In the genomic region with DNA sequence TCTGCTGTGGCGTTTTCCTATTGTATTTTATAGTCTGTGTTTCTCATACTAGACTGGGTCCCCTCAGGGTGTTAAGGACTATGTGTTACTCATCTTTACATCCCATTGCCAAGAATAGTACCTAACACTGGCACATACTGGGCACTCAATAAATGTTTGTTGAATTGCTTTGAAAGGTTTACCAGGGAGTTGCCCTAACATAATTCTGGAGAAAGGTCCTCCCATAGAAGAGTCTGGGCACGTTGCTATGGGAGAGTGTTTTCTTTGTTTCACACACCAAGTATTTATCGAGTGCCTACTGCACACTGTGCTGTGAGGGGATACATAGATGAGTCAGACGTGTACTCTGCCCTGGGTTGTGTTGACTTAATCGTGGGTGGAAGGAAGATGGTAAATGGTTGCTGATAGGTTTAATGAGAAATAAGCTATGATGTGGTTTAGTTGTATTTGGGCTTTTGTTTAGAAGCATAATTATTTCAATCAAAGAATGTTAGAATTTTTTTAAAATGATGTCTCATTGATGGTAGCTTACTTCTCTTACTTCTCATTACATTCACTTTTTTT, we compare ENCODE assay signal across 9 cellular contexts. TPM values are rescaled to one million over a fixed set of nuclear protein-coding genes. Genes with fewer than 3 reads are reported as not detected.
DNase-seq lines count a peak whose midpoint lies in the region; ATAC-seq and TF ChIP-seq lines count a peak whose summit lies in the region.
"Had no signal": no experiment of that assay in that cellular context is flagged by ENCODE, and none has a peak within 500 bp of the region (broad histone marks: within the 10 kb centered on the region; RNA-seq: fewer than 3 reads in every experiment).

No MANE protein-coding gene starts in this region.

- H3K36me3 ChIP-seq in CD8-positive, alpha-beta memory T cell (ENCODE audit: insufficient read depth, low read length) = no peaks in the 10 kb centered on the region
- H3K36me3 ChIP-seq in Panc1 (ENCODE audit: control insufficient read depth, insufficient read depth, low read length) (no peaks in the 10 kb centered on the region), spleen (no peaks in the 10 kb centered on the region)

- H3K4me1 Mint-ChIP-seq in CD8-positive, alpha-beta memory T cell = peaks cover 47 to 66% (median 60%) of the 10 kb centered on the region in 3 donors

- H3K36me3 Mint-ChIP-seq in CD8-positive, alpha-beta memory T cell = peaks cover 5 to 6% (median 5%) of the 10 kb centered on the region in 3 donors

- no peaks in the 10 kb centered on the region for H3K27me3 ChIP-seq in CD8-positive, alpha-beta memory T cell (ENCODE audit: insufficient read depth, low read length, poor library complexity, severe bottlenecking)
- H3K27me3 ChIP-seq in Panc1 (ENCODE audit: control insufficient read depth, insufficient read depth, low read length) (no peaks in the 10 kb centered on the region), spleen (replicated peaks in 1 of 7) (no peaks in the 10 kb centered on the region)

- no peak for TF ChIP-seq POLR2A in spleen (IDR thresholded peaks at IDR 0.05)

- no peaks in the 10 kb centered on the region for H3K27me3 Mint-ChIP-seq in CD8-positive, alpha-beta memory T cell
- H3K27me3 Mint-ChIP-seq: IgD-negative memory B cell had no signal

- ATAC-seq in GM19035 (IDR thresholded peaks at IDR 0.05; ENCODE audit: unreplicated experiment) (peak; percentile 85), HG03095 (IDR thresholded peaks at IDR 0.05; ENCODE audit: unreplicated experiment) (peak; percentile 77), Panc1 (peak; percentile 88)

- POLR2A ChIA-PET in CD8-positive, alpha-beta memory T cell (lab: Charles Lee) = no interaction called here
- POLR2A ChIA-PET in Panc1 (lab: Charles Lee) = no interaction called here

- DNase-seq in CD8-positive, alpha-beta memory T cell = no peak
- DNase-seq in Panc1 (ENCODE audit: low read depth, low spot score) = peak; percentile 24
- peak; percentile 40 for DNase-seq in fibroblast of the conjunctiva (ENCODE audit: low read depth)
- DNase-seq in T-helper 9 cell = no peak
- DNase-seq in Kasumi-1 (lab: John Stamatoyannopoulos, UW) = no peak
- no peak for DNase-seq in spleen

- no peaks in the 10 kb centered on the region for H3K9me3 Mint-ChIP-seq in CD8-positive, alpha-beta memory T cell
- H3K9me3 Mint-ChIP-seq: IgD-negative memory B cell had no signal

- no peaks in the 10 kb centered on the region for H3K9me3 ChIP-seq in CD8-positive, alpha-beta memory T cell (ENCODE audit: low read length)
- H3K9me3 ChIP-seq in Panc1 (ENCODE audit: control insufficient read depth, insufficient read depth, low read depth, low read length) (no peaks in the 10 kb centered on the region), spleen (no peaks in the 10 kb centered on the region)

- H3K4me1 ChIP-seq in CD8-positive, alpha-beta memory T cell (ENCODE audit: insufficient read depth, low read length) = peaks cover 12% of the 10 kb centered on the region
- H3K4me1 ChIP-seq in Panc1 (ENCODE audit: control insufficient read depth, insufficient read depth, low read length) (peaks cover 5% of the 10 kb centered on the region; the same call in 1 of the 2 replicates), spleen (peaks cover 11 to 90% (median 58%) of the 10 kb centered on the region in 6 donors)

- peak overlapping the region in 1 of 7 donors; percentile 8 for H3K4me3 Mint-ChIP-seq in CD8-positive, alpha-beta memory T cell

- no peak for TF ChIP-seq CTCF in Panc1 (IDR thresholded peaks at IDR 0.05)
- no peak for TF ChIP-seq CTCF in spleen (IDR thresholded peaks at IDR 0.05 in 8 of 11, conservative IDR thresholded peaks at IDR 0.05 in 3 of 11)

- peak overlapping the region in 5 of 8 donors; percentile 26 to 82 (median 56) for H3K27ac Mint-ChIP-seq in CD8-positive, alpha-beta memory T cell

- no TSS peak for BruUV-seq in Panc1 (replicated peaks; lab: Mats Ljungman, UMichigan)

- CTCF ChIA-PET in CD8-positive, alpha-beta memory T cell (lab: Charles Lee) = interaction anchor here (1.3 to 1.5 kb wide), 2 partner anchors 43 to 55 kb away, joined by 3 read pairs; partner anchors contain the start of gene AFF1
- CTCF ChIA-PET in Panc1 (lab: Charles Lee) = interaction anchor here (0.6 kb wide), 1 partner anchor 43 kb away, joined by 3 read pairs; the partner anchor contains the start of gene AFF1

- H3K27ac ChIP-seq in CD8-positive, alpha-beta memory T cell (ENCODE audit: low read depth, low read length) = no peak overlapping the region
- H3K27ac ChIP-seq in Panc1 (ENCODE audit: low read length) (no peak overlapping the region), spleen (no peak overlapping the region)

- intact Hi-C loops in Panc1 (cut with micrococcal nuclease; ENCODE audit: unreplicated experiment) = no loop called here
- intact Hi-C loops in spleen (cut with DNase I; ENCODE audit: low total_unique reads) = no loop called here

- in situ Hi-C loops in Panc1 (cut with HindIII; ENCODE audit: low pct_unique_long_range_greater_than_20kb, low sequenced_read_pairs) = no loop called here

- no peak overlapping the region for H3K4me3 ChIP-seq in CD8-positive, alpha-beta memory T cell (ENCODE audit: low read length)
- no peak overlapping the region for H3K4me3 ChIP-seq in Panc1 (ENCODE audit: low read depth in 2 of 2, low read length in 2 of 2)
- no peak overlapping the region for H3K4me3 ChIP-seq in spleen

- 58 to 73% (median 73%) methylated on average over 5 of the region's 5 CpGs for WGBS in spleen, 5 donors

RNA-seq across cellular contexts. Expression of gene AFF1, which starts 42.9 kb away (rescaled TPM):
- 10 to 100 TPM; 29.7 to 32.9 TPM for total RNA-seq in CD8-positive, alpha-beta memory T cell
- polyA plus RNA-seq in CD8-positive, alpha-beta memory T cell = 20.9 TPM
- 23.9 TPM for total RNA-seq in Panc1 (2021; ENCODE audit: unreplicated experiment)
- 5.1 TPM for polyA plus RNA-seq in Panc1 (2012; ENCODE audit: insufficient read length)
- total RNA-seq in spleen = 100 to 1,000 TPM in 3 of 7 donors, 10 to 100 TPM in 4; 75.4 to 119 (median 99.6) TPM
- polyA plus RNA-seq in spleen = 1 to 10 TPM; 4.4 to 8.2 (median 5.4) TPM

Comparison
In these comparisons a context has a peak if more than half of its experiments do, and no peak if none do; other contexts are left out.
1. DNase-seq: peak in Panc1 (single experiment) and fibroblast of the conjunctiva (single experiment); none in CD8-positive, alpha-beta memory T cell (0 of 5), T-helper 9 cell (single experiment), Kasumi-1 (0 of 2) and spleen (single experiment).
2. Peak in every context shown above with its lines, with median percentiles within 50 percentile points of each other: ATAC-seq.